Comparison of ENCODE assay signal across 8 cellular contexts in genomic region chr17:75404223-75404738, GRCh38. TPM values are rescaled to one million over a fixed set of nuclear protein-coding genes. Genes with fewer than 3 reads are reported as not detected.
A peak's percentile ranks its signal among the peaks of the same experiment; 100 is the strongest.
DNase-seq lines count a peak whose midpoint lies in the region; ATAC-seq, FAIRE-seq and TF ChIP-seq lines count a peak whose summit lies in the region.

No MANE protein-coding gene starts in this region.

- H3K27ac Mint-ChIP-seq in T-helper 17 cell = peak overlapping the region; percentile 94

- no peaks in the 10 kb centered on the region for H3K36me3 Mint-ChIP-seq in T-helper 17 cell (ENCODE audit: low read depth)

- ATAC-seq in T-helper 17 cell = peak; percentile 25
- peak; percentile 22 for ATAC-seq in body of pancreas

- H3K4me3 Mint-ChIP-seq in T-helper 17 cell = peak overlapping the region; percentile 100

- H3K36me3 ChIP-seq in body of pancreas (replicated peaks in 1 of 2; ENCODE audit: insufficient read depth in 1 of 2, low read depth in 2 of 2) (no peaks in the 10 kb centered on the region), iPS DF 6.9 (ENCODE audit: control insufficient read depth, insufficient read depth, low read length) (no peaks in the 10 kb centered on the region)

- TF ChIP-seq POLR2A in body of pancreas (IDR thresholded peaks at IDR 0.05) = peak in 1 of 3 donors; percentile 45
- no peak for TF ChIP-seq POLR2A in GM12891 (IDR thresholded peaks at IDR 0.05; ENCODE audit: low read depth, low read length)

- H3K4me1 ChIP-seq in body of pancreas (peaks cover 20% of the 10 kb centered on the region), iPS DF 6.9 (ENCODE audit: control insufficient read depth, insufficient read depth, low read length) (0 out of 2 replicates have a peak, but pooled peaks cover 2% of the 10 kb centered on the region)

- intact Hi-C loops in body of pancreas (cut with DNase I) = no loop called here

- peaks cover 40% of the 10 kb centered on the region for H3K4me1 Mint-ChIP-seq in T-helper 17 cell

- peak overlapping the region; percentile 98 for H3K4me3 ChIP-seq in GM12864 (ENCODE audit: low read depth, low read length)
- H3K4me3 ChIP-seq in body of pancreas = peak overlapping the region; percentile 81 to 95
- H3K4me3 ChIP-seq in iPS DF 6.9 (ENCODE audit: low read length) = peak overlapping the region; percentile 99; the same call in 1 of the 2 replicates

- H3K27ac ChIP-seq in body of pancreas (peak overlapping the region in 3 of 4 donors; percentile 71 to 97 (median 93)), iPS DF 6.9 (ENCODE audit: low read length) (no peak overlapping the region)

- no peaks in the 10 kb centered on the region for H3K9me3 ChIP-seq in T-helper 17 cell (ENCODE audit: control insufficient read depth, low read length, poor library complexity, severe bottlenecking)
- H3K9me3 ChIP-seq in body of pancreas = no peaks in the 10 kb centered on the region
- H3K9me3 ChIP-seq in iPS DF 6.9 (ENCODE audit: control insufficient read depth, insufficient read depth, low read length) = no peaks in the 10 kb centered on the region

- H3K27me3 Mint-ChIP-seq in T-helper 17 cell = no peaks in the 10 kb centered on the region

- TF ChIP-seq CTCF in GM12864 (IDR thresholded peaks at IDR 0.05; ENCODE audit: low read depth, low read length, missing control alignments) (peak; percentile 87), body of pancreas (IDR thresholded peaks at IDR 0.05) (peak; percentile 52 to 91 (median 76))

- FAIRE-seq in GM12891 (lab: Jason Lieb, UNC) = no peak

- DNase-seq in GM12864 (ENCODE audit: low read depth) (no peak), NCI-H1694 (lab: John Stamatoyannopoulos, UW) (peak; percentile 36), T-helper 17 cell (peak; percentile 20 to 22 (median 21)), body of pancreas (peak; percentile 60 to 72 (median 66)), iPS DF 6.9 (ENCODE audit: low read depth, low spot score) (no peak), retina (peak; percentile 64), GM12891 (ENCODE audit: insufficient read length, low spot score) (no peak), cerebellar nuclear complex (lab: John Stamatoyannopoulos, UW) (no peak)

- WGBS in body of pancreas, 2 donors = 0 to 1% methylated on average over 15 of the region's 15 CpGs
- no CpG with 5 or more reads among the region's 15 CpGs for WGBS in iPS DF 6.9 (ENCODE audit: insufficient coverage, insufficient read length)

- H3K27me3 ChIP-seq in body of pancreas (no peaks in the 10 kb centered on the region), iPS DF 6.9 (ENCODE audit: control insufficient read depth, insufficient read depth, low read length) (no peaks in the 10 kb centered on the region)

TF ChIP-seq in GM12891, 5 proteins besides CTCF, POLR2A, EP300 and RAD21:
- no peak for TF ChIP-seq TAF1 (IDR thresholded peaks at IDR 0.05; ENCODE audit: low read depth, low read length)
- no peak for TF ChIP-seq PAX5 (IDR thresholded peaks at IDR 0.05; ENCODE audit: insufficient read depth, low read length, severe bottlenecking)
- no peak for TF ChIP-seq POLR2AphosphoS5 (IDR thresholded peaks at IDR 0.05; ENCODE audit: low read depth, low read length)
- TF ChIP-seq SPI1 (IDR thresholded peaks at IDR 0.05; ENCODE audit: low read depth, low read length) = no peak
- TF ChIP-seq POU2F2 (IDR thresholded peaks at IDR 0.05; ENCODE audit: low read depth, low read length) = no peak

RNA-seq across cellular contexts. Expression of gene GRB2, which starts 1.2 kb away (rescaled TPM):
- total RNA-seq in T-helper 17 cell = 100 to 1,000 TPM; 112 to 117 TPM
- 100 to 1,000 TPM in 1 of 2 donors, 10 to 100 TPM in 1; 51.9 to 118 TPM for total RNA-seq in body of pancreas
- 114 TPM for polyA plus RNA-seq in GM12891 (2012; ENCODE audit: low read depth, missing spikeins)

RNA-seq across cellular contexts. Expression of gene TMEM94, which starts 52.2 kb away (rescaled TPM):
- total RNA-seq in T-helper 17 cell (10 to 100 TPM; 70.1 to 70.2 TPM), body of pancreas (100 to 1,000 TPM in 1 of 2 donors, 10 to 100 TPM in 1; 27.2 to 145 TPM)
- 28.4 TPM for polyA plus RNA-seq in GM12891 (2012; ENCODE audit: low read depth, missing spikeins)

Comparison
In these comparisons a context has a peak if more than half of its experiments do, and no peak if none do; other contexts are left out.
1. DNase-seq: peak in NCI-H1694 (single experiment), T-helper 17 cell (3 of 3), body of pancreas (4 of 4) and retina (single experiment); none in GM12864 (single experiment), iPS DF 6.9 (single experiment), GM12891 (single experiment) and cerebellar nuclear complex (0 of 2).
2. Peak in every context shown above with its lines, with median percentiles within 50 percentile points of each other: H3K4me3 ChIP-seq.